Comparison of ENCODE assay signal across 1 cellular context in genomic region chr9:4640027-4640426, GRCh38.
TF ChIP-seq lines count a peak whose summit lies in the region.

No MANE protein-coding gene starts in this region.

TF ChIP-seq in K562, 482 proteins besides CTCF, POLR2A, EP300 and RAD21:
- TF ChIP-seq ZNF24 (IDR thresholded peaks at IDR 0.05) (no peak), SMC3 (conservative IDR thresholded peaks at IDR 0.05; ENCODE audit: insufficient read depth, low read depth, low read length) (0 out of 2 replicates have a peak, but pooled peaks have one; percentile 16)
